22 cellular contexts compared by ENCODE assay signal in genomic region chr5:68484307-68485068, GRCh38.
A peak's percentile ranks its signal among the peaks of the same experiment; 100 is the strongest.
DNase-seq lines count a peak whose midpoint lies in the region; ATAC-seq, FAIRE-seq and TF ChIP-seq lines count a peak whose summit lies in the region.
"Had no signal": no experiment of that assay in that cellular context is flagged by ENCODE, and none has a peak within 500 bp of the region (broad histone marks: within the 10 kb centered on the region; RNA-seq: fewer than 3 reads in every experiment).

No MANE protein-coding gene starts in this region.

- H3K4me1 ChIP-seq in mesenchymal stem cell (ENCODE audit: control insufficient read depth, insufficient read depth, low read depth, low read length), result no peaks in the 10 kb centered on the region
- H3K4me1 ChIP-seq in CD8-positive, alpha-beta T cell (ENCODE audit: insufficient read depth, low read length), result no peaks in the 10 kb centered on the region
- peaks cover 2% of the 10 kb centered on the region; the same call in 1 of the 2 replicates for H3K4me1 ChIP-seq in BE2C
- H3K4me1 ChIP-seq: left ventricle myocardium inferior had no signal

- no peak overlapping the region for H3K27ac ChIP-seq in mesenchymal stem cell (ENCODE audit: low read length, poor library complexity, severe bottlenecking)
- no peak overlapping the region for H3K27ac ChIP-seq in CD8-positive, alpha-beta T cell (ENCODE audit: low read depth, low read length)
- H3K27ac ChIP-seq: left ventricle myocardium inferior, right atrium auricular region, transverse colon had no signal

- no peak overlapping the region for H2BK5ac ChIP-seq in mesenchymal stem cell (ENCODE audit: low read depth, low read length, poor library complexity, severe bottlenecking)

- 60% methylated on average over 4 of the region's 4 CpGs for WGBS in mesenchymal stem cell

- no peaks in the 10 kb centered on the region; the same call in 1 of the 2 replicates for H3K9me3 Mint-ChIP-seq in HFFc6
- peaks cover 3% of the 10 kb centered on the region for H3K9me3 Mint-ChIP-seq in CD8-positive, alpha-beta T cell
- H3K9me3 Mint-ChIP-seq in activated naive CD4-positive, alpha-beta T cell treated with anti-CD3 and anti-CD28 coated beads, Interleukin-2, amount 50 U/mL, for 72 hours, result peaks cover 0 to 7% of the 10 kb centered on the region in 2 donors

- TF ChIP-seq CTCF in AG10803 (conservative IDR thresholded peaks at IDR 0.05; ENCODE audit: low read length), result no peak
- TF ChIP-seq CTCF in HFFc6 (IDR thresholded peaks at IDR 0.05), result no peak
- TF ChIP-seq CTCF in bronchial epithelial cell (IDR thresholded peaks at IDR 0.05; ENCODE audit: insufficient read depth, low read length, severe bottlenecking), result no peak
- no peak for TF ChIP-seq CTCF in CD8-positive, alpha-beta T cell (IDR thresholded peaks at IDR 0.05)
- no peak for TF ChIP-seq CTCF in BE2C (IDR thresholded peaks at IDR 0.05; ENCODE audit: low read depth, low read length)

- no peak overlapping the region for H2AK5ac ChIP-seq in mesenchymal stem cell (ENCODE audit: low read length, severe bottlenecking)

- no peak overlapping the region for H2BK120ac ChIP-seq in mesenchymal stem cell (ENCODE audit: low read depth, low read length)

- H3K36me3 ChIP-seq in bronchial epithelial cell (ENCODE audit: control insufficient read depth, insufficient read depth, low read length), result no peaks in the 10 kb centered on the region
- H3K36me3 ChIP-seq in mesenchymal stem cell (ENCODE audit: control insufficient read depth in 1 of 2, insufficient read depth in 2 of 2, low read depth in 1 of 2, low read length in 2 of 2), result no peaks in the 10 kb centered on the region
- no peaks in the 10 kb centered on the region for H3K36me3 ChIP-seq in CD8-positive, alpha-beta T cell (ENCODE audit: insufficient read depth, low read length)
- no peaks in the 10 kb centered on the region for H3K36me3 ChIP-seq in BE2C
- H3K36me3 ChIP-seq: left ventricle myocardium inferior, right atrium auricular region, transverse colon had no signal

- H3K79me1 ChIP-seq in mesenchymal stem cell (replicated peaks; ENCODE audit: low read length, poor library complexity, severe bottlenecking), result no peaks in the 10 kb centered on the region

- no peak overlapping the region for H4K8ac ChIP-seq in mesenchymal stem cell (ENCODE audit: low read length)

- peaks cover 8% of the 10 kb centered on the region; the same call in 1 of the 2 replicates for H3K36me3 Mint-ChIP-seq in HFFc6 (ENCODE audit: low read depth)
- no peaks in the 10 kb centered on the region for H3K36me3 Mint-ChIP-seq in CD8-positive, alpha-beta T cell
- peaks cover 0 to 12% of the 10 kb centered on the region in 2 donors for H3K36me3 Mint-ChIP-seq in activated naive CD4-positive, alpha-beta T cell treated with anti-CD3 and anti-CD28 coated beads, Interleukin-2, amount 50 U/mL, for 72 hours

- H3K4me1 Mint-ChIP-seq in HFFc6 (ENCODE audit: low read depth), result peaks cover 38% of the 10 kb centered on the region
- H3K4me1 Mint-ChIP-seq in CD8-positive, alpha-beta T cell (ENCODE audit: low read depth), result no peaks in the 10 kb centered on the region
- H3K4me1 Mint-ChIP-seq: T-helper 17 cell had no signal

- intact Hi-C loops in CD8-positive, alpha-beta T cell (cut with DNase I, micrococcal nuclease), result no loop called here

- no peak overlapping the region for H3K9ac ChIP-seq in mesenchymal stem cell (ENCODE audit: low read length)

- H3K9me3 ChIP-seq in mesenchymal stem cell (ENCODE audit: control insufficient read depth, low read length), result peaks cover 6% of the 10 kb centered on the region
- no peaks in the 10 kb centered on the region for H3K9me3 ChIP-seq in CD8-positive, alpha-beta T cell (ENCODE audit: low read length)
- no peaks in the 10 kb centered on the region for H3K9me3 ChIP-seq in BE2C

- no peak overlapping the region for H2AFZ ChIP-seq in mesenchymal stem cell (ENCODE audit: low read depth, low read length)

- no peak overlapping the region for H3K23ac ChIP-seq in mesenchymal stem cell (ENCODE audit: low read length in 2 of 2)

- POLR2A ChIA-PET in CD8-positive, alpha-beta T cell (lab: Charles Lee), result no interaction called here

- H2BK12ac ChIP-seq in mesenchymal stem cell (ENCODE audit: low read length in 2 of 2), result no peak overlapping the region

- H4K91ac ChIP-seq in mesenchymal stem cell (ENCODE audit: low read length), result no peak overlapping the region

- no peak overlapping the region for H3K4me2 ChIP-seq in mesenchymal stem cell (ENCODE audit: low read length, poor library complexity, severe bottlenecking)

- H2BK15ac ChIP-seq in mesenchymal stem cell (ENCODE audit: low read depth, poor library complexity, severe bottlenecking), result no peak overlapping the region

- CTCF ChIA-PET in CD8-positive, alpha-beta T cell (lab: Charles Lee), result no interaction called here

- H3K4ac ChIP-seq in mesenchymal stem cell (ENCODE audit: low read depth in 1 of 2, low read length in 2 of 2), result peak overlapping the region in 1 of 2 experiments; percentile 81

- H3K27me3 ChIP-seq in bronchial epithelial cell (ENCODE audit: control insufficient read depth, insufficient read depth, low read length) (peaks cover 2% of the 10 kb centered on the region), mesenchymal stem cell (ENCODE audit: control insufficient read depth in 1 of 2, insufficient read depth in 1 of 2, low read length in 2 of 2) (peaks cover 0 to 8% of the 10 kb centered on the region in 2 experiments), BE2C (no peaks in the 10 kb centered on the region)
- no peaks in the 10 kb centered on the region for H3K27me3 ChIP-seq in CD8-positive, alpha-beta T cell (ENCODE audit: insufficient read depth, low read length)
- H3K27me3 ChIP-seq: right atrium auricular region, transverse colon had no signal

- no peak overlapping the region for H3K18ac ChIP-seq in mesenchymal stem cell (ENCODE audit: low read depth in 1 of 2, low read length in 2 of 2)

- DNase-seq in AG10803 (ENCODE audit: low read depth) (peak; percentile 98), HFFc6 (peak; percentile 19), bronchial epithelial cell (ENCODE audit: low read depth) (no peak), mesenchymal stem cell (peak; percentile 91), NCI-H1048 (lab: John Stamatoyannopoulos, UW) (no peak), BE2C (no peak)
- no peak for DNase-seq in CD8-positive, alpha-beta T cell
- no peak for DNase-seq in activated naive CD4-positive, alpha-beta T cell treated with anti-CD3 and anti-CD28 coated beads, Interleukin-2, amount 50 U/mL, for 72 hours (ENCODE audit: low spot score in 2 of 2)
- DNase-seq: activated CD4-positive, alpha-beta T cell treated with anti-CD3 and anti-CD28 coated beads, Interleukin-2, amount 50 U/mL, for 48 hours; activated naive CD4-positive, alpha-beta T cell treated with Interleukin-2 at 50 U/mL for 16 hours; cortex of kidney; head of caudate nucleus; left ventricle myocardium inferior; MM.1S; NCI-H187 treated with DMSO at 0.1 percent for 48 hours; NCI-H510A; nucleus accumbens; OCI-M1; stimulated activated naive CD8-positive, alpha-beta T cell treated with anti-CD3 and anti-CD28 coated beads, Interleukin-15, Interleukin-2, amounts not matched to agents 100 U/mL and 50 U/mL, for 24 hours; T-helper 17 cell; transverse colon had no signal

- no peak overlapping the region for H3K14ac ChIP-seq in mesenchymal stem cell (ENCODE audit: low read length in 2 of 2)

- FAIRE-seq in bronchial epithelial cell (lab: Jason Lieb, UNC), result peak; percentile 23

- no peak for ATAC-seq in CD8-positive, alpha-beta T cell
- ATAC-seq in activated naive CD4-positive, alpha-beta T cell treated with anti-CD3 and anti-CD28 coated beads, Interleukin-2, amount 50 U/mL, for 72 hours, result no peak
- ATAC-seq: stimulated activated naive CD8-positive, alpha-beta T cell treated with anti-CD3 and anti-CD28 coated beads, Interleukin-15, Interleukin-2, amounts not matched to agents 100 U/mL and 50 U/mL, for 24 hours; T-helper 17 cell had no signal

- peak overlapping the region; percentile 32; the same call in 1 of the 2 replicates for H3K27ac Mint-ChIP-seq in HFFc6
- H3K27ac Mint-ChIP-seq in CD8-positive, alpha-beta T cell, result no peak overlapping the region
- no peak overlapping the region for H3K27ac Mint-ChIP-seq in activated naive CD4-positive, alpha-beta T cell treated with anti-CD3 and anti-CD28 coated beads, Interleukin-2, amount 50 U/mL, for 72 hours
- H3K27ac Mint-ChIP-seq: T-helper 17 cell had no signal

- H3K4me3 Mint-ChIP-seq in HFFc6, result peak overlapping the region; percentile 7; the same call in 1 of the 2 replicates
- no peak overlapping the region for H3K4me3 Mint-ChIP-seq in CD8-positive, alpha-beta T cell
- H3K4me3 Mint-ChIP-seq: T-helper 17 cell had no signal

- no peaks in the 10 kb centered on the region for H3K27me3 Mint-ChIP-seq in HFFc6 (ENCODE audit: insufficient read depth)
- H3K27me3 Mint-ChIP-seq in CD8-positive, alpha-beta T cell (ENCODE audit: low read depth), result peaks cover 10% of the 10 kb centered on the region

- H3K4me3 ChIP-seq in AG10803 (ENCODE audit: low read length), result no peak overlapping the region
- H3K4me3 ChIP-seq in bronchial epithelial cell (ENCODE audit: low read depth, low read length), result no peak overlapping the region
- H3K4me3 ChIP-seq in mesenchymal stem cell (ENCODE audit: insufficient read depth in 1 of 2, low read depth in 1 of 2, low read length in 2 of 2), result no peak overlapping the region
- no peak overlapping the region for H3K4me3 ChIP-seq in CD8-positive, alpha-beta T cell (ENCODE audit: low read depth, low read length)
- H3K4me3 ChIP-seq in BE2C (ENCODE audit: low read depth, low read length), result no peak overlapping the region
- H3K4me3 ChIP-seq: left ventricle myocardium inferior, right atrium auricular region, transverse colon had no signal

Comparison
In these comparisons a context has a peak if more than half of its experiments do, and no peak if none do; other contexts are left out.
1. DNase-seq: peak in AG10803 (single experiment), HFFc6 (single experiment) and mesenchymal stem cell (single experiment); none in bronchial epithelial cell (single experiment), CD8-positive, alpha-beta T cell (0 of 7), NCI-H1048 (single experiment), BE2C (single experiment) and activated naive CD4-positive, alpha-beta T cell treated with anti-CD3 and anti-CD28 coated beads, Interleukin-2, amount 50 U/mL, for 72 hours (0 of 2).